In the genomic region with DNA sequence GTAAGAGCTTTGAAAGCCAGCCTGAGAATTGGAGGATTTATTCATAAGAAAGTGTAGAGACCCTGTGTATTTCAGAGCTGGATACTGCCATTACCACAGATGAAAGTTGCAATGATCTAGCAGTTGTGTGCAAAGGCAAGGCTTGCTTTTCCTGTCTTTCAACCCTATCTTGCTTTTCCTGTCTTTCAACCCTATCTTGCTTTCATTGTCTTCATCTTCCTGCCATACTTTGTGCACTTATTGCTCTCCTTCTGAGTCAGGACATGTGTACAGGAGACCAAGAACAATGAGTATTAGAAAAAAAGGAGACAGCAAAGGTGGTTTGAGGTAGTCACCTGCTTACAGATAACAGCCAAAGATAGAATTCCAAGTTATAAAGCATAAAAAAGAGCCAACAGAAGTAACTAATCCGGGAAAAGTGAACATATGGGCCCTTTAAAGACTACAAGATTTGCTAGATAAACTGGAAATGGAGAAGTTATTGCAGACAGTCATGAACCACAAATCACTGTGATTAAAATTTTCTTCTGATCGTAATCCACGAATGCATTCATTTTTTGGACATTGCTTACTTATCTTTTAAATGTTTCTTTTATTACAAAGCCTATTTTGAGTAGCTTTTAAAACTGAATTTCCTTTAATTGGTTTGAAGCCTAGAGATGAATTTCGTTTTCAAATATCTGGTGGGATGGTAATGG, we compare ENCODE assay signal across 20 cellular contexts. TPM values are rescaled to one million over a fixed set of nuclear protein-coding genes. Genes with fewer than 3 reads are reported as not detected.
DNase-seq lines count a peak whose midpoint lies in the region; ATAC-seq and TF ChIP-seq lines count a peak whose summit lies in the region.
"Had no signal": no experiment of that assay in that cellular context is flagged by ENCODE, and none has a peak within 500 bp of the region (broad histone marks: within the 10 kb centered on the region; RNA-seq: fewer than 3 reads in every experiment).

No MANE protein-coding gene starts in this region.

- H3K79me2 ChIP-seq in PC-3 (ENCODE audit: low read length): no peaks in the 10 kb centered on the region

- CTCF ChIA-PET in CD4-positive, alpha-beta T cell (lab: Charles Lee): interaction anchor here (1.2 kb wide), 1 partner anchor 13 kb away, joined by 3 read pairs; no protein-coding TSS in a partner anchor
- CTCF ChIA-PET in PC-3 (lab: Charles Lee): no interaction called here

- no peak overlapping the region for H3K4me3 Mint-ChIP-seq in CD4-positive, alpha-beta T cell

- H3K27me3 Mint-ChIP-seq in CD4-positive, alpha-beta T cell: no peaks in the 10 kb centered on the region

- H2AFZ ChIP-seq in PC-3 (ENCODE audit: low read length): no peak overlapping the region

- H3K9me3 Mint-ChIP-seq in CD4-positive, alpha-beta T cell: no peaks in the 10 kb centered on the region

- ATAC-seq in CD4-positive, alpha-beta T cell (ENCODE audit: poor library complexity): no peak
- ATAC-seq in PC-3: no peak
- ATAC-seq in foreskin keratinocyte: peak; percentile 39
- no peak for ATAC-seq in HG02798 (IDR thresholded peaks at IDR 0.05; ENCODE audit: poor library complexity, unreplicated experiment)
- ATAC-seq: HCT116 had no signal

- H3K4me1 ChIP-seq in PC-3 (ENCODE audit: insufficient read depth, low read length) (no peaks in the 10 kb centered on the region), foreskin keratinocyte (no peaks in the 10 kb centered on the region)
- H3K4me1 ChIP-seq: SJSA1 had no signal

- DNase-seq in CD4-positive, alpha-beta T cell: no peak
- peak; percentile 65 for DNase-seq in PC-3
- peak; percentile 4 for DNase-seq in dermis blood vessel endothelial cell
- peak in 1 of 2 donors; percentile 54 for DNase-seq in foreskin keratinocyte
- DNase-seq in stimulated activated CD4-positive, alpha-beta T cell treated with anti-CD3 and anti-CD28 coated beads, Interleukin-4, amount 100 ng/mL, for 1 hour: no peak
- no peak for DNase-seq in activated gamma-delta T cell treated with Interleukin-2 at 50 U/mL for 16 hours
- DNase-seq in SW480 (ENCODE audit: low spot score): no peak
- DNase-seq: EL, GF-D8, NCI-H1092, NCI-H1436 treated with DMSO at 0.1 percent for 48 hours, NCI-H1930, NCI-H510A, NCI-H748 treated with DMSO at 0.1 percent for 48 hours had no signal

- H3F3A ChIP-seq in PC-3 (ENCODE audit: low read length, unreplicated experiment): no peaks in the 10 kb centered on the region

- H3K36me3 ChIP-seq in PC-3 (ENCODE audit: low read depth, low read length): no peaks in the 10 kb centered on the region
- H3K36me3 ChIP-seq: SJSA1 had no signal

- POLR2A ChIA-PET in CD4-positive, alpha-beta T cell (lab: Charles Lee): no interaction called here
- POLR2A ChIA-PET in PC-3 (lab: Charles Lee; ENCODE audit: unreplicated experiment): no interaction called here

- H3K36me3 Mint-ChIP-seq in CD4-positive, alpha-beta T cell (ENCODE audit: low read depth): no peaks in the 10 kb centered on the region

- H3K9me3 ChIP-seq in CD4-positive, alpha-beta T cell (ENCODE audit: control insufficient read depth, low read length): no peaks in the 10 kb centered on the region
- no peaks in the 10 kb centered on the region for H3K9me3 ChIP-seq in PC-3 (ENCODE audit: low read length)
- H3K9me3 ChIP-seq: SJSA1 had no signal

- no peaks in the 10 kb centered on the region for H3K27me3 ChIP-seq in CD4-positive, alpha-beta T cell (ENCODE audit: control insufficient read depth, insufficient read depth, low read length)
- H3K27me3 ChIP-seq in PC-3 (ENCODE audit: low read length) (no peaks in the 10 kb centered on the region), foreskin keratinocyte (no peaks in the 10 kb centered on the region)
- H3K27me3 ChIP-seq: SJSA1 had no signal

- peaks cover 12% of the 10 kb centered on the region for H3K4me1 Mint-ChIP-seq in CD4-positive, alpha-beta T cell (ENCODE audit: low read depth)

- no peak overlapping the region for H3K27ac ChIP-seq in CD4-positive, alpha-beta T cell (ENCODE audit: low read depth, low read length)
- no peak overlapping the region for H3K27ac ChIP-seq in PC-3 (ENCODE audit: low read length)
- no peak overlapping the region for H3K27ac ChIP-seq in foreskin keratinocyte
- H3K27ac ChIP-seq: C4-2B, SJSA1 had no signal

- no peak for TF ChIP-seq CTCF in CD4-positive, alpha-beta T cell (IDR thresholded peaks at IDR 0.05)
- TF ChIP-seq CTCF in PC-3 (conservative IDR thresholded peaks at IDR 0.05; ENCODE audit: low read depth, low read length): no peak
- no peak for TF ChIP-seq CTCF in foreskin keratinocyte (conservative IDR thresholded peaks at IDR 0.05)

- no peak overlapping the region for H3K4me3 ChIP-seq in PC-3 (ENCODE audit: low read length)
- H3K4me3 ChIP-seq: SJSA1 had no signal

- intact Hi-C loops in CD4-positive, alpha-beta T cell (cut with DNase I, micrococcal nuclease): no loop called here
- intact Hi-C loops in PC-3 (cut with micrococcal nuclease): no loop called here

- no peak overlapping the region for H3K9ac ChIP-seq in PC-3 (ENCODE audit: low read length)

- H3K9me2 ChIP-seq in PC-3 (replicated peaks; ENCODE audit: low read length): no peaks in the 10 kb centered on the region

- H4K20me1 ChIP-seq in PC-3 (ENCODE audit: low read length): no peaks in the 10 kb centered on the region

- H3K27ac Mint-ChIP-seq in CD4-positive, alpha-beta T cell: peak overlapping the region; percentile 47

- BruUV-seq in PC-3 (replicated peaks; lab: Mats Ljungman, UMichigan): no TSS peak

- H3K4me2 ChIP-seq in PC-3 (ENCODE audit: low read length): no peak overlapping the region

RNA-seq across cellular contexts. Expression of gene C1QTNF7, which starts 17.2 kb away (rescaled TPM):
- total RNA-seq in CD4-positive, alpha-beta T cell: not detected
- not detected in 2 replicates for total RNA-seq in PC-3 (2014; rRNA removed)
- not detected in 2 replicates for total RNA-seq in dermis blood vessel endothelial cell
- not detected in 2 replicates for total RNA-seq in foreskin keratinocyte
- polyA plus RNA-seq in foreskin keratinocyte: not detected in 2 replicates
- total RNA-seq: H1, LHCN-M2, SJSA1 had no signal
- polyA plus RNA-seq: H1 had no signal

RNA-seq across cellular contexts. Expression of gene CC2D2A, which starts 24.7 kb away (rescaled TPM):
- not detected for total RNA-seq in CD4-positive, alpha-beta T cell
- total RNA-seq in PC-3 (2014; rRNA removed) (13.1 and 13.4 TPM in 2 replicates), dermis blood vessel endothelial cell (7.8 and 9.3 TPM in 2 replicates), foreskin keratinocyte (12.2 and 13.7 TPM in 2 replicates)
- polyA plus RNA-seq in foreskin keratinocyte: 11.2 and 14.5 TPM in 2 replicates

Comparison
In these comparisons a context has a peak if more than half of its experiments do, and no peak if none do; other contexts are left out.
1. DNase-seq: peak in PC-3 (single experiment) and dermis blood vessel endothelial cell (single experiment); none in CD4-positive, alpha-beta T cell (0 of 10), stimulated activated CD4-positive, alpha-beta T cell treated with anti-CD3 and anti-CD28 coated beads, Interleukin-4, amount 100 ng/mL, for 1 hour (single experiment), activated gamma-delta T cell treated with Interleukin-2 at 50 U/mL for 16 hours (single experiment) and SW480 (single experiment).